1 cellular context compared by ENCODE assay signal in genomic region chr12:124636138-124636968, GRCh38.
TF ChIP-seq lines count a peak whose summit lies in the region.

No MANE protein-coding gene starts in this region.

TF ChIP-seq in GM23338, 12 proteins besides CTCF, POLR2A, EP300 and RAD21 (continued from another document):
- TF ChIP-seq REST (IDR thresholded peaks at IDR 0.05; ENCODE audit: unreplicated experiment) (no peak), JUNB (IDR thresholded peaks at IDR 0.05; ENCODE audit: unreplicated experiment) (no peak), EZH2phosphoT487 (IDR thresholded peaks at IDR 0.05; ENCODE audit: unreplicated experiment) (no peak)
TF ChIP-seq in GM23338: peak in this region for 0.
